In the genomic region with DNA sequence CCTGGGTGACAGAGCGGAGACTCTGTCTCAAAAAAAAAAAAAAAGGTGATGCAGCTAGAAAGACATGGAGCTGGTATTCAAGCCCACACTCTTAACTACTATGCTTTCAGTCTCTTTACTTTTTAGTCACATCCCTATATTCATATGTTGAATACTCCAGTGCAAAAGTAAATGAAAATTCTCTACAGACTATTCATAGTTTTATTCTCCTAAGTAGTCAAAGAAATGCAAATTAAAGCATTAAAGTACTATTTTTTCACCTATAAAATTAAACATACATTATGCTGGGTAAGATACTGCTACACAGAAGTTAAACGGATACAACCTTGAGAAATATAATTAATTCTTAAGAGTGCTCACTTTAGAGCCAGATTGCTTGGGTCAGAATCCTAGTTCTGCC, we compare ENCODE assay signal across 14 cellular contexts. TPM values are rescaled to one million over a fixed set of nuclear protein-coding genes. Genes with fewer than 3 reads are reported as not detected.
DNase-seq lines count a peak whose midpoint lies in the region; TF ChIP-seq lines count a peak whose summit lies in the region.
"Had no signal": no experiment of that assay in that cellular context is flagged by ENCODE, and none has a peak within 500 bp of the region (broad histone marks: within the 10 kb centered on the region; RNA-seq: fewer than 3 reads in every experiment).

No MANE protein-coding gene starts in this region.

- H3K4me1 Mint-ChIP-seq in activated naive CD8-positive, alpha-beta T cell (ENCODE audit: low read depth): peaks cover 93% of the 10 kb centered on the region
- H3K4me1 Mint-ChIP-seq in activated naive CD8-positive, alpha-beta T cell treated with anti-CD3 and anti-CD28 coated beads for 36 hours: peaks cover 74% of the 10 kb centered on the region
- H3K4me1 Mint-ChIP-seq in endodermal cell: peaks cover 57% of the 10 kb centered on the region

- 93 to 100% methylated on average over 1 to 2 of the region's 2 CpGs for WGBS in endodermal cell (ENCODE audit: insufficient coverage in 1 of 2, insufficient read length in 1 of 2), 2 experiments

- H3K4me1 ChIP-seq in OCI-LY3 (ENCODE audit: low read length) (peaks cover 43% of the 10 kb centered on the region), endodermal cell (ENCODE audit: control insufficient read depth, insufficient read depth, low read length) (peaks cover 14% of the 10 kb centered on the region)

- no peak overlapping the region for H3K27ac Mint-ChIP-seq in activated naive CD8-positive, alpha-beta T cell
- H3K27ac Mint-ChIP-seq in activated naive CD8-positive, alpha-beta T cell treated with anti-CD3 and anti-CD28 coated beads for 36 hours: no peak overlapping the region
- H3K27ac Mint-ChIP-seq in endodermal cell: no peak overlapping the region

- peak overlapping the region; percentile 14; the same call in 1 of the 2 replicates for H3K4me2 ChIP-seq in OCI-LY3 (ENCODE audit: low read length)

- peaks cover 2% of the 10 kb centered on the region for H3K36me3 Mint-ChIP-seq in activated naive CD8-positive, alpha-beta T cell
- peaks cover 23% of the 10 kb centered on the region for H3K36me3 Mint-ChIP-seq in activated naive CD8-positive, alpha-beta T cell treated with anti-CD3 and anti-CD28 coated beads for 36 hours
- peaks cover 9% of the 10 kb centered on the region for H3K36me3 Mint-ChIP-seq in endodermal cell (ENCODE audit: low read depth)

- H3K9me3 ChIP-seq in OCI-LY3 (ENCODE audit: insufficient read depth, low read length): no peaks in the 10 kb centered on the region
- no peaks in the 10 kb centered on the region for H3K9me3 ChIP-seq in endodermal cell (ENCODE audit: control insufficient read depth, low read length)
- H3K9me3 ChIP-seq: A549 had no signal

- H3K9me3 Mint-ChIP-seq in activated naive CD8-positive, alpha-beta T cell (ENCODE audit: low read depth): no peaks in the 10 kb centered on the region
- no peaks in the 10 kb centered on the region for H3K9me3 Mint-ChIP-seq in activated naive CD8-positive, alpha-beta T cell treated with anti-CD3 and anti-CD28 coated beads for 36 hours
- H3K9me3 Mint-ChIP-seq in endodermal cell: no peaks in the 10 kb centered on the region

- H3K27ac ChIP-seq in OCI-LY3 (ENCODE audit: low read length): no peak overlapping the region
- no peak overlapping the region for H3K27ac ChIP-seq in endodermal cell (ENCODE audit: low read depth, low read length)
- H3K27ac ChIP-seq: A549 had no signal

- no peak overlapping the region for H2AFZ ChIP-seq in OCI-LY3 (ENCODE audit: low read depth, low read length)

- no peak overlapping the region for H3K4me3 ChIP-seq in OCI-LY3 (ENCODE audit: low read length)
- H3K4me3 ChIP-seq in endodermal cell (ENCODE audit: low read length): peak overlapping the region; percentile 41
- H3K4me3 ChIP-seq: A549 had no signal

- peaks cover 100% of the 10 kb centered on the region for H3K79me2 ChIP-seq in OCI-LY3 (ENCODE audit: low read length)

- no peak for DNase-seq in activated naive CD8-positive, alpha-beta T cell treated with anti-CD3 and anti-CD28 coated beads for 36 hours
- no peak for DNase-seq in endodermal cell
- DNase-seq in NCI-H1105 treated with DMSO at 0.1 percent for 48 hours (lab: John Stamatoyannopoulos, UW): no peak
- no peak for DNase-seq in cerebellar cortex (ENCODE audit: low spot score)
- no peak for DNase-seq in NCI-H69 (lab: John Stamatoyannopoulos, UW)
- DNase-seq: C1 segment of cervical spinal cord, IMR-90, NCI-H1417, NCI-H1930, NCI-H446 treated with DMSO at 0.1 percent for 48 hours, NCI-H748 treated with DMSO at 0.1 percent for 48 hours had no signal

- H3K4me3 Mint-ChIP-seq in activated naive CD8-positive, alpha-beta T cell: peak overlapping the region; percentile 17
- H3K4me3 Mint-ChIP-seq in activated naive CD8-positive, alpha-beta T cell treated with anti-CD3 and anti-CD28 coated beads for 36 hours: no peak overlapping the region
- H3K4me3 Mint-ChIP-seq in endodermal cell: no peak overlapping the region

- H3K27me3 Mint-ChIP-seq in activated naive CD8-positive, alpha-beta T cell: no peaks in the 10 kb centered on the region
- H3K27me3 Mint-ChIP-seq in activated naive CD8-positive, alpha-beta T cell treated with anti-CD3 and anti-CD28 coated beads for 36 hours: no peaks in the 10 kb centered on the region
- H3K27me3 Mint-ChIP-seq in endodermal cell (ENCODE audit: insufficient read depth): no peaks in the 10 kb centered on the region

- H3K27me3 ChIP-seq in OCI-LY3 (ENCODE audit: low read depth, low read length): no peaks in the 10 kb centered on the region
- H3K27me3 ChIP-seq in endodermal cell (ENCODE audit: control insufficient read depth, insufficient read depth, low read length, poor library complexity, severe bottlenecking): no peaks in the 10 kb centered on the region

- no peak overlapping the region for H3K9ac ChIP-seq in OCI-LY3 (ENCODE audit: low read length)
- no peak overlapping the region for H3K9ac ChIP-seq in endodermal cell (ENCODE audit: extremely low read depth, low read length, poor library complexity, severe bottlenecking)

- TF ChIP-seq CTCF in OCI-LY3 (IDR thresholded peaks at IDR 0.05; ENCODE audit: low read depth, low read length) (no peak), endodermal cell (conservative IDR thresholded peaks at IDR 0.05) (no peak)

- H3K36me3 ChIP-seq in OCI-LY3 (replicated peaks; ENCODE audit: low read depth, low read length): peaks cover 5% of the 10 kb centered on the region
- H3K36me3 ChIP-seq in endodermal cell (ENCODE audit: control insufficient read depth, insufficient read depth, low read length): peaks cover 16% of the 10 kb centered on the region

- H4K20me1 ChIP-seq in OCI-LY3 (ENCODE audit: insufficient read depth, low read length): peaks cover 90% of the 10 kb centered on the region

RNA-seq across cellular contexts. Expression of a gene that starts 7.6 kb away (rescaled TPM):
- total RNA-seq in activated naive CD8-positive, alpha-beta T cell treated with anti-CD3 and anti-CD28 coated beads for 36 hours: 10 to 100 TPM; 83.5 to 87.0 TPM
- 10 to 100 TPM; 78.4 to 89.9 TPM for total RNA-seq in endodermal cell
- 95.6 TPM for polyA plus RNA-seq in endodermal cell (2013, experiment 1 of 2)
- polyA plus RNA-seq in endodermal cell (2013, experiment 2 of 2): 101 TPM
